22 cellular contexts compared by ENCODE assay signal in genomic region chr9:8867148-8867547, GRCh38.
"Had no signal": no experiment of that assay in that cellular context is flagged by ENCODE, and none has a peak within 500 bp of the region (broad histone marks: within the 10 kb centered on the region; RNA-seq: fewer than 3 reads in every experiment).

No MANE protein-coding gene starts in this region.

- DNase-seq: activated CD4-positive, alpha-beta T cell treated with anti-CD3 and anti-CD28 coated beads for 48 hours; activated CD4-positive, alpha-beta T cell treated with anti-CD3 and anti-CD28 coated beads, Interleukin-2, amount 50 U/mL, for 48 hours; activated CD4-positive, CD25-positive, alpha-beta regulatory T cell treated with anti-CD3 and anti-CD28 coated beads, Interleukin-2, amount 50 U/mL, for 72 hours; activated CD8-positive, alpha-beta memory T cell treated with anti-CD3 and anti-CD28 coated beads, Interleukin-2, amount 10 ng/mL, durations not matched to agents 7 days and 5 days; activated effector memory CD4-positive, alpha-beta T cell treated with Interleukin-2 at 50 U/mL for 16 hours; activated naive CD4-positive, alpha-beta T cell; activated T-cell treated with anti-CD3 and anti-CD28 coated beads, Interleukin-2, amount 50 U/mL, for 24 hours; aorta; body of pancreas; NCI-H1092; NCI-H1417; NCI-H1930; NCI-H446; NCI-H524; NCI-H748 treated with DMSO at 0.1 percent for 48 hours; SIG-M5; T-helper 17 cell; T-helper 9 cell had no signal

- H3K27me3 Mint-ChIP-seq: activated naive CD4-positive, alpha-beta T cell treated with anti-CD3 and anti-CD28 coated beads, Interleukin-2, amount 50 U/mL, for 24 hours had no signal

- H3K36me3 Mint-ChIP-seq: activated CD8-positive, alpha-beta memory T cell treated with anti-CD3 and anti-CD28 coated beads, Interleukin-2, amount 10 ng/mL, durations not matched to agents 7 days and 5 days; activated naive CD4-positive, alpha-beta T cell treated with anti-CD3 and anti-CD28 coated beads, Interleukin-2, amount 50 U/mL, for 24 hours; WTC11 had no signal

- H3K9me3 Mint-ChIP-seq: activated naive CD4-positive, alpha-beta T cell treated with anti-CD3 and anti-CD28 coated beads, Interleukin-2, amount 50 U/mL, for 24 hours; activated T-cell treated with anti-CD3 and anti-CD28 coated beads, Interleukin-2, amount 50 U/mL, for 24 hours; activated T-helper 1 cell treated with anti-CD3 and anti-CD28 coated beads, Interleukin-12 subunit alpha, Interleukin-12 subunit beta, Interleukin-2, Interleukin-4 antibody, amounts not matched to agents 30 ng/mL and 10 ng/mL and 1 ng/mL, durations not matched to agents 14 hours and 24 hours and 36 hours; WTC11 had no signal

- H3K4me1 ChIP-seq: body of pancreas had no signal

- H3K9ac ChIP-seq: KMS-11 had no signal

- H3K27ac ChIP-seq: body of pancreas, KMS-11 had no signal

- H3K4me3 Mint-ChIP-seq: activated CD8-positive, alpha-beta memory T cell treated with anti-CD3 and anti-CD28 coated beads, Interleukin-2, amount 10 ng/mL, durations not matched to agents 7 days and 5 days; activated naive CD4-positive, alpha-beta T cell treated with anti-CD3 and anti-CD28 coated beads, Interleukin-2, amount 50 U/mL, for 24 hours; activated T-cell treated with anti-CD3 and anti-CD28 coated beads, Interleukin-2, amount 50 U/mL, for 24 hours; activated T-helper 1 cell treated with anti-CD3 and anti-CD28 coated beads, Interleukin-12 subunit alpha, Interleukin-12 subunit beta, Interleukin-2, Interleukin-4 antibody, amounts not matched to agents 30 ng/mL and 10 ng/mL and 1 ng/mL, durations not matched to agents 14 hours and 24 hours and 36 hours; T-helper 17 cell; WTC11 had no signal

- H3K9me3 ChIP-seq: body of pancreas had no signal

- H3K4me3 ChIP-seq: body of pancreas had no signal

- H3K4me2 ChIP-seq: KMS-11 had no signal

- ATAC-seq: activated CD8-positive, alpha-beta memory T cell treated with anti-CD3 and anti-CD28 coated beads, Interleukin-2, amount 10 ng/mL, durations not matched to agents 7 days and 5 days; body of pancreas; T-helper 17 cell; WTC11 had no signal

- H3K4me1 Mint-ChIP-seq: activated CD8-positive, alpha-beta memory T cell treated with anti-CD3 and anti-CD28 coated beads, Interleukin-2, amount 10 ng/mL, durations not matched to agents 7 days and 5 days; activated naive CD4-positive, alpha-beta T cell treated with anti-CD3 and anti-CD28 coated beads, Interleukin-2, amount 50 U/mL, for 24 hours; T-helper 17 cell had no signal

- H3K27me3 ChIP-seq: body of pancreas had no signal

- H3K27ac Mint-ChIP-seq: activated CD8-positive, alpha-beta memory T cell treated with anti-CD3 and anti-CD28 coated beads, Interleukin-2, amount 10 ng/mL, durations not matched to agents 7 days and 5 days; activated naive CD4-positive, alpha-beta T cell treated with anti-CD3 and anti-CD28 coated beads, Interleukin-2, amount 50 U/mL, for 24 hours; activated T-cell treated with anti-CD3 and anti-CD28 coated beads, Interleukin-2, amount 50 U/mL, for 24 hours; activated T-helper 1 cell treated with anti-CD3 and anti-CD28 coated beads, Interleukin-12 subunit alpha, Interleukin-12 subunit beta, Interleukin-2, Interleukin-4 antibody, amounts not matched to agents 30 ng/mL and 10 ng/mL and 1 ng/mL, durations not matched to agents 14 hours and 24 hours and 36 hours; T-helper 17 cell; WTC11 had no signal
